In genomic region chr11:16160146-16160545, GRCh38 we compare ENCODE assay signal across 30 cellular contexts.
"Had no signal": no experiment of that assay in that cellular context is flagged by ENCODE, and none has a peak within 500 bp of the region (broad histone marks: within the 10 kb centered on the region; RNA-seq: fewer than 3 reads in every experiment).

No MANE protein-coding gene starts in this region.

- H3K27me3 ChIP-seq: adrenal gland, pancreas, sigmoid colon, tibial nerve had no signal

- DNase-seq: activated CD4-positive, alpha-beta T cell treated with anti-CD3 and anti-CD28 coated beads for 4 hours; activated CD4-positive, alpha-beta T cell treated with anti-CD3 and anti-CD28 coated beads, Interleukin-2, amount 50 U/mL, for 4 hours; activated CD8-positive, alpha-beta memory T cell treated with anti-CD3 and anti-CD28 coated beads for 24 hours; activated effector memory CD4-positive, alpha-beta T cell treated with anti-CD3 and anti-CD28 coated beads, Interleukin-2, amount 50 U/mL, for 16 hours; activated naive CD4-positive, alpha-beta T cell treated with anti-CD3 and anti-CD28 coated beads for 36 hours; activated naive CD8-positive, alpha-beta T cell treated with anti-CD3 and anti-CD28 coated beads for 36 hours; adrenal gland; aorta; cortex of kidney; effector memory CD8-positive, alpha-beta T cell; erythroblast; foreskin fibroblast; head of caudate nucleus; hippocampal formation; left cardiac atrium; mammary epithelial cell; naive B cell; nucleus accumbens; pancreas; retina; sigmoid colon; small intestine; stimulated activated CD4-positive, alpha-beta T cell treated with anti-CD3 and anti-CD28 coated beads, Interleukin-4, amount 100 ng/mL, for 4 hours; stimulated activated CD8-positive, alpha-beta memory T cell treated with anti-CD3 and anti-CD28 coated beads, Interleukin-4, amount 100 ng/mL, for 48 hours; stimulated activated naive B cell treated with anti-CD40 and anti-IgM and Interleukin-4, amounts not matched to agents 10 μg/mL and 1 μg/mL and 100 μg/mL, for 72 hours had no signal

- H3K27ac Mint-ChIP-seq: activated naive CD4-positive, alpha-beta T cell treated with anti-CD3 and anti-CD28 coated beads for 36 hours; activated naive CD8-positive, alpha-beta T cell treated with anti-CD3 and anti-CD28 coated beads for 36 hours; brain; effector memory CD8-positive, alpha-beta T cell; mesothelial cell of epicardium; naive B cell; stimulated activated naive B cell treated with anti-CD40 and anti-IgM and Interleukin-4, amounts not matched to agents 10 μg/mL and 1 μg/mL and 100 μg/mL, for 72 hours had no signal

- H3K27me3 Mint-ChIP-seq: activated naive CD8-positive, alpha-beta T cell treated with anti-CD3 and anti-CD28 coated beads for 36 hours; brain; effector memory CD8-positive, alpha-beta T cell; naive B cell; stimulated activated naive B cell treated with anti-CD40 and anti-IgM and Interleukin-4, amounts not matched to agents 10 μg/mL and 1 μg/mL and 100 μg/mL, for 72 hours had no signal

- ATAC-seq: effector memory CD8-positive, alpha-beta T cell; left cardiac atrium; pancreas; stimulated activated naive B cell treated with anti-CD40 and anti-IgM and Interleukin-4, amounts not matched to agents 10 μg/mL and 1 μg/mL and 100 μg/mL, for 72 hours had no signal

- H3K36me3 ChIP-seq: adrenal gland, pancreas, prostate gland, sigmoid colon, tibial nerve had no signal

- H3K4me1 ChIP-seq: adrenal gland, prostate gland, sigmoid colon had no signal

- H3K4me1 Mint-ChIP-seq: activated naive CD8-positive, alpha-beta T cell treated with anti-CD3 and anti-CD28 coated beads for 36 hours; brain; naive B cell; stimulated activated naive B cell treated with anti-CD40 and anti-IgM and Interleukin-4, amounts not matched to agents 10 μg/mL and 1 μg/mL and 100 μg/mL, for 72 hours had no signal

- H3K36me3 Mint-ChIP-seq: activated naive CD8-positive, alpha-beta T cell treated with anti-CD3 and anti-CD28 coated beads for 36 hours; mesothelial cell of epicardium; naive B cell; stimulated activated naive B cell treated with anti-CD40 and anti-IgM and Interleukin-4, amounts not matched to agents 10 μg/mL and 1 μg/mL and 100 μg/mL, for 72 hours had no signal

- H3K9me3 ChIP-seq: pancreas, prostate gland, sigmoid colon, tibial nerve had no signal

- H3K27ac ChIP-seq: adrenal gland, pancreas, prostate gland, sigmoid colon, tibial nerve had no signal

- H3K9me3 Mint-ChIP-seq: activated naive CD4-positive, alpha-beta T cell treated with anti-CD3 and anti-CD28 coated beads for 36 hours; activated naive CD8-positive, alpha-beta T cell treated with anti-CD3 and anti-CD28 coated beads for 36 hours; brain; effector memory CD8-positive, alpha-beta T cell; mesothelial cell of epicardium; naive B cell; stimulated activated naive B cell treated with anti-CD40 and anti-IgM and Interleukin-4, amounts not matched to agents 10 μg/mL and 1 μg/mL and 100 μg/mL, for 72 hours had no signal

- H3K4me3 ChIP-seq: adrenal gland, pancreas, prostate gland, sigmoid colon, tibial nerve had no signal

- H3K4me3 Mint-ChIP-seq: activated naive CD4-positive, alpha-beta T cell treated with anti-CD3 and anti-CD28 coated beads for 36 hours; activated naive CD8-positive, alpha-beta T cell treated with anti-CD3 and anti-CD28 coated beads for 36 hours; brain; effector memory CD8-positive, alpha-beta T cell; mesothelial cell of epicardium; naive B cell; neural crest cell; stimulated activated naive B cell treated with anti-CD40 and anti-IgM and Interleukin-4, amounts not matched to agents 10 μg/mL and 1 μg/mL and 100 μg/mL, for 72 hours had no signal
